15 cellular contexts compared by ENCODE assay signal in the genomic region with DNA sequence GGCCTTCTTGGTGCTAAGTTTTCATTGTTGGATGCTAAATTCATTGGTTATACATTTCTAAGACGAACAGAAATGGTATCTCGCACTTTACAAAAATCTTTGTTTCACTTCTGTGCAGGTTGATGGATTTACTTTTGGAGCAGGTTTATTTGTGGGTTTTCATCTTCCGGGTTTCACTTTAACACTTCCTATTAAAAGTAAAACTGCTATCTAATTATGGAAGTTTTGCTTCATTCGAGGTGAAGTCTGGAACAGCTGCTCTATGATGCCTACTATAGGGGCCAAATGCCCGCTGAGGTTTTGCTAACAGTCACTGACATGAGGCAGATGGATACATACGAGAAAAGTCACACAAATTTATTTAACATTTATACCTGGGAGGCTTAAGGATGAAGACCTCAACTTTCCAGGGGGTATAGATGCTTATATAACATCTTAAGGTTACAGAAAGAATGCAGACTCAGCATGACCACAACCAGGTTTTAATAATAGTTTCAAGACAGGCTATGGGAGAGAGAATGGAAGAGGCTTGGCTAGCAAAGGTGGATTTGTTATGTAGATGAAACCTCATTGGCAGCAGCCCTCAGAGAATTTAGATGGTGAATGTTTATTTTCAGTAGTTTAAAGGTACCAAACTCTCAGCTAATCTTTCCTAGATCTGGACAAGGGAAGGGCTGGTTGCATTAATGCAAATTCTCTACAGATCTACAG. TPM values are rescaled to one million over a fixed set of nuclear protein-coding genes. Genes with fewer than 3 reads are reported as not detected.
A peak's percentile ranks its signal among the peaks of the same experiment; 100 is the strongest.
DNase-seq lines count a peak whose midpoint lies in the region; ATAC-seq and TF ChIP-seq lines count a peak whose summit lies in the region.
"Had no signal": no experiment of that assay in that cellular context is flagged by ENCODE, and none has a peak within 500 bp of the region (broad histone marks: within the 10 kb centered on the region; RNA-seq: fewer than 3 reads in every experiment).

No MANE protein-coding gene starts in this region.

- TF ChIP-seq CTCF in psoas muscle (IDR thresholded peaks at IDR 0.05): no peak

- H3K4me1 ChIP-seq in iPS-20b (ENCODE audit: insufficient read depth, low read length): peaks cover 35% of the 10 kb centered on the region; the same call in 1 of the 2 replicates
- H3K4me1 ChIP-seq in psoas muscle: no peaks in the 10 kb centered on the region

- H3K27ac ChIP-seq in iPS-20b (ENCODE audit: low read length) (peak overlapping the region; percentile 32), psoas muscle (no peak overlapping the region)
- H3K27ac ChIP-seq: sigmoid colon had no signal

- H3K27me3 ChIP-seq in iPS-20b (ENCODE audit: insufficient read depth, low read length) (no peaks in the 10 kb centered on the region), psoas muscle (ENCODE audit: insufficient read depth in 3 of 3, low read length in 2 of 3) (no peaks in the 10 kb centered on the region)
- H3K27me3 ChIP-seq: sigmoid colon had no signal

- no peaks in the 10 kb centered on the region for H3K36me3 Mint-ChIP-seq in T-helper 17 cell (ENCODE audit: low read depth)
- H3K36me3 Mint-ChIP-seq: type B pancreatic cell had no signal

- peak overlapping the region; percentile 29 for H3K4me3 ChIP-seq in iPS-20b (ENCODE audit: low read length)
- H3K4me3 ChIP-seq in psoas muscle: no peak overlapping the region
- H3K4me3 ChIP-seq: sigmoid colon had no signal

- H3K36me3 ChIP-seq in iPS-20b (ENCODE audit: insufficient read depth, low read depth, low read length): no peaks in the 10 kb centered on the region
- no peaks in the 10 kb centered on the region for H3K36me3 ChIP-seq in psoas muscle (ENCODE audit: insufficient read depth in 1 of 2, low read depth in 1 of 2)
- H3K36me3 ChIP-seq: sigmoid colon had no signal

- intact Hi-C loops in psoas muscle (cut with DNase I): no loop called here

- H3K4me3 Mint-ChIP-seq in T-helper 17 cell: no peak overlapping the region
- H3K4me3 Mint-ChIP-seq: central memory CD8-positive, alpha-beta T cell; type B pancreatic cell had no signal

- ATAC-seq in GM18508 (IDR thresholded peaks at IDR 0.05; ENCODE audit: insufficient read depth, unreplicated experiment) (peak; percentile 34), GM21423 (IDR thresholded peaks at IDR 0.05; ENCODE audit: unreplicated experiment) (peak; percentile 41), HG03342 (IDR thresholded peaks at IDR 0.05; ENCODE audit: unreplicated experiment) (peak; percentile 42), T-helper 17 cell (no peak), psoas muscle (no peak)

- DNase-seq in NCI-H226: no peak
- no peak for DNase-seq in T-helper 17 cell
- no peak for DNase-seq in NCI-H1092 (lab: John Stamatoyannopoulos, UW)
- no peak for DNase-seq in psoas muscle
- DNase-seq: activated CD4-positive, alpha-beta T cell treated with anti-CD3 and anti-CD28 coated beads for 4 hours; NCI-H1417 treated with DMSO at 0.1 percent for 48 hours; sigmoid colon had no signal

- H3K9ac ChIP-seq in iPS-20b (ENCODE audit: low read depth, low read length): peak overlapping the region; percentile 34; the same call in 1 of the 2 replicates

- no peak overlapping the region for H3K27ac Mint-ChIP-seq in T-helper 17 cell
- H3K27ac Mint-ChIP-seq: type B pancreatic cell had no signal

- H3K27me3 Mint-ChIP-seq in T-helper 17 cell: no peaks in the 10 kb centered on the region
- H3K27me3 Mint-ChIP-seq: central memory CD8-positive, alpha-beta T cell; type B pancreatic cell had no signal

- WGBS in psoas muscle, 3 donors: 69 to 73% (median 73%) methylated on average over 6 of the region's 6 CpGs

- no peaks in the 10 kb centered on the region for H3K4me1 Mint-ChIP-seq in T-helper 17 cell
- H3K4me1 Mint-ChIP-seq: central memory CD8-positive, alpha-beta T cell had no signal

- no peaks in the 10 kb centered on the region for H3K9me3 ChIP-seq in iPS-20b (ENCODE audit: insufficient read depth, low read depth, low read length)
- no peaks in the 10 kb centered on the region for H3K9me3 ChIP-seq in T-helper 17 cell (ENCODE audit: control insufficient read depth, low read length, poor library complexity, severe bottlenecking)
- no peaks in the 10 kb centered on the region for H3K9me3 ChIP-seq in psoas muscle
- H3K9me3 ChIP-seq: sigmoid colon had no signal

RNA-seq across cellular contexts. Expression of a gene that starts 54.2 kb away (rescaled TPM):
- not detected for total RNA-seq in T-helper 17 cell
- total RNA-seq in psoas muscle: under 1 TPM in 3 of 4 donors, not detected in 1; 0.08 to 0.34 (median 0.24) TPM
- under 1 TPM in 1 of 3 donors, not detected in 2; 0.05 TPM for polyA plus RNA-seq in psoas muscle
- total RNA-seq: epithelial cell of proximal tubule, mucosa of gallbladder had no signal
- polyA plus RNA-seq: sigmoid colon had no signal

Comparison
In these comparisons a context has a peak if more than half of its experiments do, and no peak if none do; other contexts are left out.
1. ATAC-seq: peak in GM18508 (single experiment), GM21423 (single experiment) and HG03342 (single experiment); none in T-helper 17 cell (single experiment) and psoas muscle (0 of 4).